24 cellular contexts compared by ENCODE assay signal in the genomic region with DNA sequence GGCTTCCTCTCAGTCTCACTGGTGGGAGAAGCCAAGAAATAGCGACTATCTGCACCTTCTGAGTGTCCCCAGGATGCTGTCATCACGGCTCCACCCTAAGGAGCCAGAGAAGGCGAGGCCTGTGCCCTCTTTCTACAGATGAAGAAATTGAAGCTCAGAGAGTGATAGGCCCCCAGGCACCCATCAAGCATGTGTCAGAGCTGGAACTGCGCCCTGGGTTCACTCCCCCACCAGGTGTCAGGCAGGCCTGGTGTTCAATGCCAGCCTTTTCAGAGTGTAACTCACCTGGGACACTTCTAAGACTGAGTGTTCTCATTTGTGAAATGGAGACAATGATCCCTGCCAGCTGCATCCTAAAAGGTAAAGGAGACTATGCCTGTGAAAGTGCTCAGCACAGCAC.
"Had no signal": no experiment of that assay in that cellular context is flagged by ENCODE, and none has a peak within 500 bp of the region (broad histone marks: within the 10 kb centered on the region; RNA-seq: fewer than 3 reads in every experiment).

No MANE protein-coding gene starts in this region.

- H3K27ac ChIP-seq: breast epithelium, foreskin keratinocyte, sigmoid colon, spleen, thoracic aorta, vagina had no signal

- H3K27me3 Mint-ChIP-seq: central memory CD8-positive, alpha-beta T cell had no signal

- DNase-seq: activated CD4-positive, alpha-beta memory T cell treated with anti-CD3 and anti-CD28 coated beads for 36 hours; activated CD4-positive, alpha-beta T cell treated with anti-CD3 and anti-CD28 coated beads for 48 hours; activated CD4-positive, CD25-positive, alpha-beta regulatory T cell; activated effector memory CD4-positive, alpha-beta T cell treated with Interleukin-2 at 50 U/mL for 16 hours; activated naive CD4-positive, alpha-beta T cell treated with anti-CD3 and anti-CD28 coated beads for 36 hours; activated naive CD8-positive, alpha-beta T cell treated with anti-CD3 and anti-CD28 coated beads, Interleukin-2, amount 10 ng/mL, durations not matched to agents 7 days and 5 days; activated T-cell treated with anti-CD3 and anti-CD28 coated beads, Interleukin-2, amount 50 U/mL, for 72 hours; amniotic stem cell; effector memory CD4-positive, alpha-beta T cell; foreskin keratinocyte; naive thymus-derived CD4-positive, alpha-beta T cell; occipital lobe; sigmoid colon; spleen; stimulated activated CD4-positive, alpha-beta T cell treated with anti-CD3 and anti-CD28 coated beads, Interleukin-4, amount 100 ng/mL, for 24 hours; stimulated activated naive CD4-positive, alpha-beta T cell treated with Interleukin-2 at 50 U/mL for 16 hours had no signal

- H3K27ac Mint-ChIP-seq: activated CD4-positive, alpha-beta memory T cell treated with anti-CD3 and anti-CD28 coated beads for 36 hours; activated naive CD4-positive, alpha-beta T cell treated with anti-CD3 and anti-CD28 coated beads for 36 hours; activated naive CD8-positive, alpha-beta T cell treated with anti-CD3 and anti-CD28 coated beads, Interleukin-2, amount 10 ng/mL, durations not matched to agents 7 days and 5 days; activated T-cell treated with anti-CD3 and anti-CD28 coated beads, Interleukin-2, amount 50 U/mL, for 72 hours; naive thymus-derived CD4-positive, alpha-beta T cell; type B pancreatic cell had no signal

- H3K4me3 Mint-ChIP-seq: activated CD4-positive, alpha-beta memory T cell treated with anti-CD3 and anti-CD28 coated beads for 36 hours; activated naive CD4-positive, alpha-beta T cell treated with anti-CD3 and anti-CD28 coated beads for 36 hours; activated naive CD8-positive, alpha-beta T cell treated with anti-CD3 and anti-CD28 coated beads, Interleukin-2, amount 10 ng/mL, durations not matched to agents 7 days and 5 days; activated T-cell treated with anti-CD3 and anti-CD28 coated beads, Interleukin-2, amount 50 U/mL, for 72 hours; central memory CD8-positive, alpha-beta T cell; naive thymus-derived CD4-positive, alpha-beta T cell; neural crest cell; type B pancreatic cell had no signal

- H3K4me1 ChIP-seq: breast epithelium, foreskin keratinocyte, sigmoid colon, spleen, vagina had no signal

- H3K4me3 ChIP-seq: breast epithelium, lung, sigmoid colon, spleen, thoracic aorta, vagina had no signal

- ATAC-seq: activated T-cell treated with anti-CD3 and anti-CD28 coated beads, Interleukin-2, amount 50 U/mL, for 72 hours; foreskin keratinocyte; left lobe of liver; naive thymus-derived CD4-positive, alpha-beta T cell had no signal

- H3K36me3 Mint-ChIP-seq: activated CD4-positive, alpha-beta memory T cell treated with anti-CD3 and anti-CD28 coated beads for 36 hours; activated naive CD8-positive, alpha-beta T cell treated with anti-CD3 and anti-CD28 coated beads, Interleukin-2, amount 10 ng/mL, durations not matched to agents 7 days and 5 days; naive thymus-derived CD4-positive, alpha-beta T cell; type B pancreatic cell had no signal

- H3K4me1 Mint-ChIP-seq: activated naive CD8-positive, alpha-beta T cell treated with anti-CD3 and anti-CD28 coated beads, Interleukin-2, amount 10 ng/mL, durations not matched to agents 7 days and 5 days; central memory CD8-positive, alpha-beta T cell; naive thymus-derived CD4-positive, alpha-beta T cell; neural crest cell had no signal

- H3K9me3 Mint-ChIP-seq: activated naive CD4-positive, alpha-beta T cell treated with anti-CD3 and anti-CD28 coated beads for 36 hours; activated T-cell treated with anti-CD3 and anti-CD28 coated beads, Interleukin-2, amount 50 U/mL, for 72 hours; central memory CD8-positive, alpha-beta T cell; type B pancreatic cell had no signal

- H3K36me3 ChIP-seq: breast epithelium, sigmoid colon, spleen, thoracic aorta, vagina had no signal

- H3K27me3 ChIP-seq: breast epithelium, foreskin keratinocyte, sigmoid colon, vagina had no signal
